ENCODE assay signal across 1 cellular context in genomic region chr2:176111891-176112374, GRCh38.
A peak's percentile ranks its signal among the peaks of the same experiment; 100 is the strongest.
TF ChIP-seq lines count a peak whose summit lies in the region.

No MANE protein-coding gene starts in this region.

TF ChIP-seq in GM23338, 12 proteins besides CTCF, POLR2A, EP300 and RAD21:
- TF ChIP-seq EZH2 (IDR thresholded peaks at IDR 0.05; ENCODE audit: low read depth, unreplicated experiment) (peak; percentile 70), CREB1 (CRISPR knock-in tag; IDR thresholded peaks at IDR 0.05; ENCODE audit: low read depth) (no peak), EZH2phosphoT487 (IDR thresholded peaks at IDR 0.05; ENCODE audit: unreplicated experiment) (peak; percentile 65)
